In the genomic region with DNA sequence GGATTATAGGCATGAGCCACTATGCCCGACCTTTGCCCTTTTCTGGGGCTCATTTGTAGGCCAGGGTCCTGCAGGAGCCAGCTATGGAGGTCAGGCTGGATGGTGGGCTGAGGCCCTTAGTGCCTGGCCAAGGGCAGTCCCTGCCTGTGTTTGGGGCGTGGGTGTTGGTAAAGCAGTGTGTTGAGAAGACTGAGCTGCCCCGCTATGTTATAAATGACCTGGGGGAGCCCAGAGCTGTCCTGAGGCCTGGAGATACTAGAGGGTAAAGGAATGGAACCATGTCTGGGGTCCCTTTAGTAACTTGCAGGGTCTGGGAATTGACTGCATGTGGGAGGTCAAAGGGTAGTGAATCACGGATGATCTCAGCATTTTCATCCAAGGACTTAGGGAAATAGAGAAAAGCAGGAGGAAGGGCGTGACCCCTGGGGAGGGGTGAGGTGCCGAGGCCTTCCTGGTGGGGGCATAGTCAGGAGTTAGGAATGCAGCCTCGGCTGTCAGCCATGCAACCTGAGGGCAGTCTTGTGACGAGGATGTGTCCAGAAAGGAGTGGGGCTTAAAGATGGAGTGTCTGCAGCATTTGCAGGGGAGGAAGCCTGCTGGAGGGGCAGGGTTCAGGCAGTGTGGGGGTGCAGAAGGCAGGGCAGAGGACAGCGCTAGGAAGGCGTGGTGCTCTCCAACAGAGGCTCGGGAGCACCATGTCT, we compare ENCODE assay signal across 1 cellular context.
TF ChIP-seq lines count a peak whose summit lies in the region.

No MANE protein-coding gene starts in this region.

TF ChIP-seq in IMR-90, 13 proteins besides CTCF, POLR2A, EP300 and RAD21:
- TF ChIP-seq RFX5 (IDR thresholded peaks at IDR 0.05; ENCODE audit: low read depth, low read length) (no peak), CHD1 (IDR thresholded peaks at IDR 0.05; ENCODE audit: low read depth, low read length) (no peak), CEBPB (IDR thresholded peaks at IDR 0.05; ENCODE audit: low read depth, low read length) (no peak), NFE2L2 (IDR thresholded peaks at IDR 0.05; ENCODE audit: low read depth, low read length) (no peak), BHLHE40 (IDR thresholded peaks at IDR 0.05; ENCODE audit: low read depth, low read length) (no peak), SMC3 (IDR thresholded peaks at IDR 0.05; ENCODE audit: low read depth, low read length) (no peak), RCOR1 (IDR thresholded peaks at IDR 0.05; ENCODE audit: insufficient replicate concordance, low read length) (no peak), MXI1 (IDR thresholded peaks at IDR 0.05; ENCODE audit: borderline replicate concordance, low read depth, low read length) (no peak), MAFK (IDR thresholded peaks at IDR 0.05; ENCODE audit: low read depth, low read length) (no peak), ELK1 (IDR thresholded peaks at IDR 0.05; ENCODE audit: borderline replicate concordance, low read depth, low read length) (no peak), FOS (IDR thresholded peaks at IDR 0.05; ENCODE audit: low read depth, low read length) (no peak), MAZ (IDR thresholded peaks at IDR 0.05; ENCODE audit: borderline replicate concordance, low read depth, low read length) (no peak)
- TF ChIP-seq, protein P1, sequence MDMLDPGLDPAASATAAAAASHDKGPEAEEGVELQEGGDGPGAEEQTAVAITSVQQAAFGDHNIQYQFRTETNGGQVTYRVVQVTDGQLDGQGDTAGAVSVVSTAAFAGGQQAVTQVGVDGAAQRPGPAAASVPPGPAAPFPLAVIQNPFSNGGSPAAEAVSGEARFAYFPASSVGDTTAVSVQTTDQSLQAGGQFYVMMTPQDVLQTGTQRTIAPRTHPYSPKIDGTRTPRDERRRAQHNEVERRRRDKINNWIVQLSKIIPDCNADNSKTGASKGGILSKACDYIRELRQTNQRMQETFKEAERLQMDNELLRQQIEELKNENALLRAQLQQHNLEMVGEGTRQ (IDR thresholded peaks at IDR 0.05; ENCODE audit: low read depth, low read length): no peak
